22 cellular contexts compared by ENCODE assay signal in genomic region chr2:129011466-129012061, GRCh38.
A peak's percentile ranks its signal among the peaks of the same experiment; 100 is the strongest.
DNase-seq lines count a peak whose midpoint lies in the region; ATAC-seq and TF ChIP-seq lines count a peak whose summit lies in the region.
"Had no signal": no experiment of that assay in that cellular context is flagged by ENCODE, and none has a peak within 500 bp of the region (broad histone marks: within the 10 kb centered on the region; RNA-seq: fewer than 3 reads in every experiment).

No MANE protein-coding gene starts in this region.

- H3K4me2 ChIP-seq in DND-41 (ENCODE audit: insufficient read depth, low read length) = no peak overlapping the region
- H3K4me2 ChIP-seq: KMS-11 had no signal

- intact Hi-C loops in upper lobe of right lung (cut with DNase I) = no loop called here

- ATAC-seq in DND-41 (ENCODE audit: insufficient read depth, low read depth) = peak; percentile 98
- ATAC-seq in upper lobe of right lung = peak; percentile 10
- no peak for ATAC-seq in HG03342 (IDR thresholded peaks at IDR 0.05; ENCODE audit: unreplicated experiment)
- ATAC-seq: HepG2, SK-N-SH treated with all-trans-retinoic acid at 6 μM for 48 hours had no signal

- H3K9ac ChIP-seq in DND-41 (ENCODE audit: low read depth, low read length) = no peak overlapping the region
- H3K9ac ChIP-seq: KMS-11 had no signal

- no peaks in the 10 kb centered on the region for H3K79me2 ChIP-seq in DND-41 (ENCODE audit: insufficient read depth, low read length)

- H4K20me1 ChIP-seq in DND-41 (ENCODE audit: insufficient read depth, low read length) = no peaks in the 10 kb centered on the region

- H3K9me3 ChIP-seq in DND-41 (ENCODE audit: insufficient read depth, low read length, severe bottlenecking) (no peaks in the 10 kb centered on the region), upper lobe of right lung (no peaks in the 10 kb centered on the region)
- H3K9me3 ChIP-seq: HAP-1 had no signal

- DNase-seq in DND-41 = peak; percentile 66
- peak; percentile 12 for DNase-seq in HT-29 (ENCODE audit: low spot score)
- peak; percentile 10 for DNase-seq in SHP77 treated with DMSO at 0.1 percent for 48 hours (lab: John Stamatoyannopoulos, UW)
- DNase-seq in upper lobe of right lung = no peak
- no peak for DNase-seq in NCI-H2107 treated with DMSO at 0.1 percent for 48 hours (lab: John Stamatoyannopoulos, UW; ENCODE audit: unreplicated experiment)
- DNase-seq in OCI-M1 (lab: John Stamatoyannopoulos, UW) = no peak
- DNase-seq: CD4-positive, CD25-positive, alpha-beta regulatory T cell; COR-L47; DMS 273 treated with DMSO at 0.1 percent for 48 hours; GDM1; NCI-H1436; NCI-H1930; NCI-H2171; NCI-H446; NK-92 treated with Interleukin-12 subunit alpha and Interleukin-12 subunit beta, amount 100 ng/mL, for 24 hours; SIG-M5; T-helper 1 cell had no signal

- peaks cover 10% of the 10 kb centered on the region for H3K27me3 ChIP-seq in DND-41 (ENCODE audit: insufficient read depth, low read length, poor library complexity)
- H3K27me3 ChIP-seq in upper lobe of right lung = no peaks in the 10 kb centered on the region

- no peak overlapping the region for H3K27ac ChIP-seq in DND-41 (ENCODE audit: low read length)
- no peak overlapping the region for H3K27ac ChIP-seq in upper lobe of right lung
- H3K27ac ChIP-seq: KMS-11 had no signal

- H2AFZ ChIP-seq in DND-41 (ENCODE audit: low read depth, low read length) = no peak overlapping the region

- H3K36me3 ChIP-seq in DND-41 (ENCODE audit: insufficient read depth, low read length) = no peaks in the 10 kb centered on the region
- no peaks in the 10 kb centered on the region for H3K36me3 ChIP-seq in upper lobe of right lung
- H3K36me3 ChIP-seq: HAP-1 had no signal

- H3K4me3 ChIP-seq in DND-41 (ENCODE audit: low read depth in 1 of 2, low read length in 2 of 2) = no peak overlapping the region
- no peak overlapping the region for H3K4me3 ChIP-seq in upper lobe of right lung
- H3K4me3 ChIP-seq: HAP-1 had no signal

- TF ChIP-seq CTCF in DND-41 (IDR thresholded peaks at IDR 0.05; ENCODE audit: borderline replicate concordance, extremely low read depth, low read length, poor library complexity, severe bottlenecking) (no peak), upper lobe of right lung (IDR thresholded peaks at IDR 0.05) (no peak)

- H3K4me1 ChIP-seq in DND-41 (ENCODE audit: insufficient read depth, low read length) = no peaks in the 10 kb centered on the region
- no peaks in the 10 kb centered on the region for H3K4me1 ChIP-seq in upper lobe of right lung
- H3K4me1 ChIP-seq: HAP-1 had no signal

Comparison
In these comparisons a context has a peak if more than half of its experiments do, and no peak if none do; other contexts are left out.
1. DNase-seq: peak in DND-41 (single experiment), HT-29 (single experiment) and SHP77 treated with DMSO at 0.1 percent for 48 hours (single experiment); none in upper lobe of right lung (single experiment), NCI-H2107 treated with DMSO at 0.1 percent for 48 hours (single experiment) and OCI-M1 (single experiment).